ENCODE assay signal across 13 cellular contexts in the genomic region with DNA sequence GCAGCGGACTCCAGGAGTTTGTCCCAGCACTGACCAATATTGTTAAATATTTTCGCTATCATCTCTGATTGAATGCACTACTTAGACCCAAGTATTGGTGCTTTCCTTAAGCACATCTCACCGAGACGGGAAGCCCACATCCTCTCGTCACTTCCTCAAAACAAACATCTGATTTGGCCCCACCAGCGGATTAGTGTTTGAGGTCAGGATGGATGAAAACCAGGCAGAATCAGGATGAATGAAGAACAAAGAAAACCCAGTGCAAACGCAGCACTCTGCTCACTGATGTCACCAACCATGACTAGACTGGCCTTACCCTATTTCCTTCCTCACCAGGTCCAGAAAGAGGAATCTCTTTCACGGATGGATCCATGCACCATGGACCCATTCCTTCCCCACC. TPM values are rescaled to one million over a fixed set of nuclear protein-coding genes. Genes with fewer than 3 reads are reported as not detected.
DNase-seq lines count a peak whose midpoint lies in the region; ATAC-seq, FAIRE-seq and TF ChIP-seq lines count a peak whose summit lies in the region.
"Had no signal": no experiment of that assay in that cellular context is flagged by ENCODE, and none has a peak within 500 bp of the region (broad histone marks: within the 10 kb centered on the region; RNA-seq: fewer than 3 reads in every experiment).

No MANE protein-coding gene starts in this region.

- CTCF ChIA-PET in HepG2 (lab: Yijun Ruan, JAX; ENCODE audit: low intra/inter-chr PET ratio, low total read pairs) (no interaction called here), T-cell (lab: Charles Lee) (interaction anchor here in 1 of 2 donors (0.6 kb wide), 1 partner anchor 127 kb away, joined by 3 read pairs; no protein-coding TSS in a partner anchor)

- peak overlapping the region; percentile 42 to 69 for H3K27ac Mint-ChIP-seq in T-cell
- H3K27ac Mint-ChIP-seq in activated naive CD8-positive, alpha-beta T cell treated with anti-CD3 and anti-CD28 coated beads, Interleukin-2, amount 10 ng/mL, durations not matched to agents 7 days and 5 days = peak overlapping the region; percentile 74

- H3K9me3 ChIP-seq in liver (ENCODE audit: control insufficient read depth in 4 of 4, low read length in 3 of 4) (no peaks in the 10 kb centered on the region), HepG2 (ENCODE audit: low read length) (no peaks in the 10 kb centered on the region), GM23248 (ENCODE audit: low read depth) (no peaks in the 10 kb centered on the region)
- H3K9me3 ChIP-seq: thoracic aorta had no signal

- H3K9ac ChIP-seq in liver (ENCODE audit: low read depth in 1 of 2, low read length in 2 of 2) (no peak overlapping the region), HepG2 (ENCODE audit: insufficient read depth, low read depth, low read length) (no peak overlapping the region), GM23248 (no peak overlapping the region)

- no TSS peak for BruUV-seq in HepG2 (replicated peaks; lab: Mats Ljungman, UMichigan)

- 66% methylated on average over 8 of the region's 8 CpGs for WGBS in liver
- 79% methylated on average over 8 of the region's 8 CpGs for WGBS in HepG2 (ENCODE audit: low lambda C conversion rate)
- WGBS in GM23248 (ENCODE audit: low coverage in 1 of 2, low lambda C conversion rate in 2 of 2, missing lambda C conversion rate in 2 of 2), 2 experiments = 98% methylated on average over 8 of the region's 8 CpGs

- H3K36me3 Mint-ChIP-seq in T-cell = peaks cover 38% of the 10 kb centered on the region
- H3K36me3 Mint-ChIP-seq in activated naive CD8-positive, alpha-beta T cell treated with anti-CD3 and anti-CD28 coated beads, Interleukin-2, amount 10 ng/mL, durations not matched to agents 7 days and 5 days = peaks cover 46% of the 10 kb centered on the region

- H3K4me3 Mint-ChIP-seq in T-cell = peak overlapping the region; percentile 5 to 68 (median 34)
- H3K4me3 Mint-ChIP-seq in activated naive CD8-positive, alpha-beta T cell treated with anti-CD3 and anti-CD28 coated beads, Interleukin-2, amount 10 ng/mL, durations not matched to agents 7 days and 5 days = peak overlapping the region; percentile 56

- POLR2A ChIA-PET in HepG2 (lab: Yijun Ruan, JAX) = no interaction called here
- POLR2A ChIA-PET in T-cell (lab: Charles Lee) = no interaction called here
- POLR2A ChIA-PET in activated naive CD8-positive, alpha-beta T cell treated with anti-CD3 and anti-CD28 coated beads, Interleukin-2, amount 10 ng/mL, durations not matched to agents 7 days and 5 days (lab: Charles Lee) = interaction anchor here (0.7 kb wide), 1 partner anchor 257 kb away, joined by 3 read pairs; no protein-coding TSS in a partner anchor

- no peaks in the 10 kb centered on the region for H3K9me2 ChIP-seq in GM23248 (ENCODE audit: insufficient read depth)

- in situ Hi-C loops in HepG2 (cut with HindIII; ENCODE audit: extremely low pct_ligation_motif_present, low pct_unique_long_range_greater_than_20kb) = no loop called here
- in situ Hi-C loops in GM23248 (cut with MboI) = no loop called here

- no peak overlapping the region for H3K4me2 ChIP-seq in HepG2 (ENCODE audit: low read depth, low read length)
- H3K4me2 ChIP-seq in GM23248 (ENCODE audit: unreplicated experiment) = no peak overlapping the region

- H3K79me2 ChIP-seq in HepG2 (ENCODE audit: insufficient read depth, low read length) = no peaks in the 10 kb centered on the region
- H3K79me2 ChIP-seq in GM23248 (ENCODE audit: insufficient read depth) = peaks cover 90% of the 10 kb centered on the region

- H3K27ac ChIP-seq in liver (ENCODE audit: low read depth in 1 of 2, low read length in 2 of 2) (peak overlapping the region in 1 of 2 donors; percentile 26), HepG2 (ENCODE audit: extremely low read length, insufficient read depth, low read length) (no peak overlapping the region), GM23248 (no peak overlapping the region)
- H3K27ac ChIP-seq: thoracic aorta had no signal

- H3K4me3 ChIP-seq in liver (ENCODE audit: low read depth in 1 of 3, low read length in 3 of 3) (no peak overlapping the region), HepG2 (replicated peaks in 1 of 3; ENCODE audit: insufficient read depth in 1 of 3, low read depth in 2 of 3, low read length in 3 of 3) (no peak overlapping the region), GM23248 (no peak overlapping the region)
- H3K4me3 ChIP-seq: thoracic aorta had no signal

- no peak for FAIRE-seq in HepG2 (lab: Jason Lieb, UNC)

- TF ChIP-seq CTCF in liver (IDR thresholded peaks at IDR 0.05; ENCODE audit: low read depth, low read length, missing input control) (no peak), HepG2 (CRISPR knock-in tag; IDR thresholded peaks at IDR 0.05) (no peak)

- no peak overlapping the region for H2AFZ ChIP-seq in HepG2 (ENCODE audit: low read length)
- no peak overlapping the region for H2AFZ ChIP-seq in GM23248

- no peaks in the 10 kb centered on the region for H4K20me1 ChIP-seq in HepG2 (ENCODE audit: insufficient read depth, low read length)
- peaks cover 5% of the 10 kb centered on the region; the same call in 1 of the 2 replicates for H4K20me1 ChIP-seq in GM23248 (ENCODE audit: insufficient read depth)

- H3K9me3 Mint-ChIP-seq in T-cell = peaks cover 0 to 5% (median 0%) of the 10 kb centered on the region in 3 donors
- H3K9me3 Mint-ChIP-seq in activated naive CD8-positive, alpha-beta T cell treated with anti-CD3 and anti-CD28 coated beads, Interleukin-2, amount 10 ng/mL, durations not matched to agents 7 days and 5 days = no peaks in the 10 kb centered on the region

- no peak for DNase-seq in HepG2 (ENCODE audit: low spot score)
- DNase-seq in T-cell = peak in 28 of 34 experiments; percentile 11 to 54 (median 33)
- DNase-seq in activated naive CD8-positive, alpha-beta T cell treated with anti-CD3 and anti-CD28 coated beads, Interleukin-2, amount 10 ng/mL, durations not matched to agents 7 days and 5 days = no peak
- peak; percentile 57 for DNase-seq in pulmonary artery endothelial cell (ENCODE audit: low read depth, low spot score)
- no peak for DNase-seq in GM23248
- no peak for DNase-seq in DMS153 (lab: John Stamatoyannopoulos, UW)
- DNase-seq: caudate nucleus, left colon, NCI-H510A had no signal

- peaks cover 2 to 11% (median 5%) of the 10 kb centered on the region in 4 donors for H3K4me1 ChIP-seq in liver (ENCODE audit: control insufficient read depth in 4 of 4, insufficient read depth in 4 of 4, low read length in 3 of 4)
- peaks cover 10% of the 10 kb centered on the region for H3K4me1 ChIP-seq in HepG2 (ENCODE audit: insufficient read depth, low read length)
- peaks cover 5% of the 10 kb centered on the region; the same call in 1 of the 2 replicates for H3K4me1 ChIP-seq in GM23248 (ENCODE audit: insufficient read depth)

- H3K27me3 ChIP-seq in liver (ENCODE audit: control insufficient read depth in 4 of 4, insufficient read depth in 4 of 4, low read length in 3 of 4) = peaks cover 0 to 9% (median 0%) of the 10 kb centered on the region in 4 donors
- no peaks in the 10 kb centered on the region; a peak in 1 of 5 replicates for H3K27me3 ChIP-seq in HepG2 (ENCODE audit: control insufficient read depth in 1 of 2, insufficient read depth in 2 of 2, low read length in 2 of 2)
- no peaks in the 10 kb centered on the region for H3K27me3 ChIP-seq in GM23248 (replicated peaks; ENCODE audit: insufficient read depth)

- H3K27me3 Mint-ChIP-seq in T-cell = no peaks in the 10 kb centered on the region
- no peaks in the 10 kb centered on the region for H3K27me3 Mint-ChIP-seq in activated naive CD8-positive, alpha-beta T cell treated with anti-CD3 and anti-CD28 coated beads, Interleukin-2, amount 10 ng/mL, durations not matched to agents 7 days and 5 days

- no peak for TF ChIP-seq POLR2A in HepG2 (IDR thresholded peaks at IDR 0.05; ENCODE audit: insufficient read depth in 1 of 2, low read depth in 2 of 2, low read length in 2 of 2)

- no peak for TF ChIP-seq RAD21 in liver (IDR thresholded peaks at IDR 0.05)
- no peak for TF ChIP-seq RAD21 in HepG2 (CRISPR knock-in tag; IDR thresholded peaks at IDR 0.05)

- H3K36me3 ChIP-seq in liver (ENCODE audit: control insufficient read depth in 4 of 4, insufficient read depth in 3 of 4, low read depth in 1 of 4, low read length in 3 of 4) (peaks cover 0 to 3% (median 1%) of the 10 kb centered on the region in 4 donors), HepG2 (replicated peaks in 1 of 2; ENCODE audit: control insufficient read depth in 1 of 2, insufficient read depth in 2 of 2, low read length in 2 of 2) (no peaks in the 10 kb centered on the region), GM23248 (ENCODE audit: low read depth) (peaks cover 60% of the 10 kb centered on the region)

- no peak for TF ChIP-seq EP300 in HepG2 (IDR thresholded peaks at IDR 0.05; ENCODE audit: low read depth in 2 of 2, low read length in 2 of 2)
- TF ChIP-seq EP300 in HepG2 (CRISPR knock-in tag; IDR thresholded peaks at IDR 0.05; ENCODE audit: borderline replicate concordance) = no peak

- ATAC-seq in HepG2 = no peak
- ATAC-seq in T-cell (replicated peaks in 1 of 4) = peak in 1 of 4 experiments; percentile 11
- peak; percentile 2 for ATAC-seq in activated naive CD8-positive, alpha-beta T cell treated with anti-CD3 and anti-CD28 coated beads, Interleukin-2, amount 10 ng/mL, durations not matched to agents 7 days and 5 days (ENCODE audit: low read depth)
- no peak for ATAC-seq in HG03025 (IDR thresholded peaks at IDR 0.05; ENCODE audit: low FRiP score, unreplicated experiment)
- ATAC-seq: left colon had no signal

- peaks cover 16% of the 10 kb centered on the region for H3F3A ChIP-seq in GM23248 (ENCODE audit: insufficient read depth)

- intact Hi-C loops in HepG2 (cut with micrococcal nuclease; ENCODE audit: unreplicated experiment) = loop anchor here (10.0 kb wide), 1 partner anchor 101 kb away; no protein-coding TSS in a partner anchor

- H3K4me1 Mint-ChIP-seq in T-cell = peaks cover 31 to 43% (median 39%) of the 10 kb centered on the region in 3 donors
- H3K4me1 Mint-ChIP-seq in activated naive CD8-positive, alpha-beta T cell treated with anti-CD3 and anti-CD28 coated beads, Interleukin-2, amount 10 ng/mL, durations not matched to agents 7 days and 5 days = peaks cover 31% of the 10 kb centered on the region

RNA-seq across cellular contexts. Expression of a gene that starts 6.0 kb away (rescaled TPM):
- total RNA-seq in liver (1 to 10 TPM; 2.8 to 3.7 TPM), HepG2 (2016; rRNA removed; fragmentation: Illumina TruSeq; extraction: Trizol) (2.2 and 2.5 TPM in 2 replicates), T-cell (1 to 10 TPM; 3.0 to 7.7 (median 4.2) TPM), pulmonary artery endothelial cell (55.2 and 72.8 TPM in 2 replicates)
- polyA plus RNA-seq in liver (1 to 10 TPM; 1.1 to 1.9 TPM), HepG2 (2011; rRNA removed) (2.9 and 3.9 TPM in 2 replicates), GM23248 (2016; fragmentation: Nextera tagmentation; extraction: Ambion mirVana) (125 and 139 TPM in 2 replicates)
- total RNA-seq in HepG2 (2016; cell fraction: cytosol; rRNA removed; fragmentation: Illumina TruSeq; extraction: Trizol; ENCODE audit: low read depth) = 1.1 and 2.5 TPM in 2 replicates
- total RNA-seq in HepG2 (2016; cell fraction: insoluble cytoplasmic fraction; rRNA removed; fragmentation: Illumina TruSeq; extraction: Trizol) = 1.8 and 2.2 TPM in 2 replicates
- 1.2 and 2.1 TPM in 2 replicates for total RNA-seq in HepG2 (2016; cell fraction: membrane; rRNA removed; fragmentation: Illumina TruSeq; extraction: Trizol)
- total RNA-seq in HepG2 (2016; cell fraction: nucleus; rRNA removed; fragmentation: Illumina TruSeq; extraction: Trizol) = 1.4 and 3.2 TPM in 2 replicates
- polyA plus RNA-seq in HepG2 (2011; cell fraction: cytosol; rRNA removed) = 2.1 and 2.9 TPM in 2 replicates
- polyA plus RNA-seq in HepG2 (2011; cell fraction: nucleus; rRNA removed) = 8.0 and 8.8 TPM in 2 replicates
- polyA plus RNA-seq in HepG2 (2012) = 2.0 and 2.1 TPM in 2 replicates
- polyA plus RNA-seq in HepG2 (2016; cell fraction: cytosol; fragmentation: Illumina TruSeq; extraction: Trizol; ENCODE audit: low read depth) = 0.71 and 1.1 TPM in 2 replicates
- polyA plus RNA-seq in HepG2 (2016; cell fraction: insoluble cytoplasmic fraction; fragmentation: Illumina TruSeq; extraction: Trizol; ENCODE audit: low read depth) = 2.7 and 2.8 TPM in 2 replicates
- 1.1 and 1.3 TPM in 2 replicates for polyA plus RNA-seq in HepG2 (2016; cell fraction: membrane; fragmentation: Illumina TruSeq; extraction: Trizol; ENCODE audit: low read depth)
- 6.9 and 8.6 TPM in 2 replicates for polyA plus RNA-seq in HepG2 (2016; cell fraction: nucleus; fragmentation: Illumina TruSeq; extraction: Trizol; ENCODE audit: insufficient read depth, low read depth)
- 2.8 and 50.5 TPM in 2 replicates for polyA minus RNA-seq in HepG2 (2011; rRNA and poly(A)+ RNA removed; ENCODE audit: low replicate concordance)
- polyA minus RNA-seq in HepG2 (2011; cell fraction: cytosol; rRNA and poly(A)+ RNA removed) = 1.3 and 2.9 TPM in 2 replicates
- polyA minus RNA-seq in HepG2 (2011; cell fraction: nucleus; rRNA and poly(A)+ RNA removed) = 1.4 and 1.7 TPM in 2 replicates
- 10 to 100 TPM; 12.2 to 12.7 TPM for total RNA-seq in activated naive CD8-positive, alpha-beta T cell treated with anti-CD3 and anti-CD28 coated beads, Interleukin-2, amount 10 ng/mL, durations not matched to agents 7 days and 5 days
- 100 and 118 TPM in 2 replicates for total RNA-seq in GM23248 (2014; rRNA removed; shearing (Covaris generic))

RNA-seq across cellular contexts. Expression of a gene that starts 24.4 kb away (rescaled TPM):
- total RNA-seq in liver = 1 to 10 TPM; 2.8 to 3.7 TPM
- polyA plus RNA-seq in liver = 1 to 10 TPM in 1 of 2 donors, under 1 TPM in 1; 0.47 to 4.9 TPM
- total RNA-seq in HepG2 (2016; rRNA removed; fragmentation: Illumina TruSeq; extraction: Trizol) = 6.4 and 16.0 TPM in 2 replicates
- total RNA-seq in HepG2 (2016; cell fraction: cytosol; rRNA removed; fragmentation: Illumina TruSeq; extraction: Trizol; ENCODE audit: low read depth) = 1.9 and 2.0 TPM in 2 replicates
- 6.2 and 15.7 TPM in 2 replicates for total RNA-seq in HepG2 (2016; cell fraction: insoluble cytoplasmic fraction; rRNA removed; fragmentation: Illumina TruSeq; extraction: Trizol)
- 6.3 and 6.6 TPM in 2 replicates for total RNA-seq in HepG2 (2016; cell fraction: membrane; rRNA removed; fragmentation: Illumina TruSeq; extraction: Trizol)
- total RNA-seq in HepG2 (2016; cell fraction: nucleus; rRNA removed; fragmentation: Illumina TruSeq; extraction: Trizol) = 13.7 and 16.1 TPM in 2 replicates
- polyA plus RNA-seq in HepG2 (2011; rRNA removed) = 8.5 and 15.4 TPM in 2 replicates
- polyA plus RNA-seq in HepG2 (2011; cell fraction: cytosol; rRNA removed) = 10.7 and 11.5 TPM in 2 replicates
- 8.7 and 11.0 TPM in 2 replicates for polyA plus RNA-seq in HepG2 (2011; cell fraction: nucleus; rRNA removed)
- 14.2 and 19.2 TPM in 2 replicates for polyA plus RNA-seq in HepG2 (2012)
- polyA plus RNA-seq in HepG2 (2016; cell fraction: cytosol; fragmentation: Illumina TruSeq; extraction: Trizol; ENCODE audit: low read depth) = 3.1 and 3.4 TPM in 2 replicates
- 7.9 and 9.3 TPM in 2 replicates for polyA plus RNA-seq in HepG2 (2016; cell fraction: insoluble cytoplasmic fraction; fragmentation: Illumina TruSeq; extraction: Trizol; ENCODE audit: low read depth)
- polyA plus RNA-seq in HepG2 (2016; cell fraction: membrane; fragmentation: Illumina TruSeq; extraction: Trizol; ENCODE audit: low read depth) = 6.8 and 7.0 TPM in 2 replicates
- 32.5 and 32.9 TPM in 2 replicates for polyA plus RNA-seq in HepG2 (2016; cell fraction: nucleus; fragmentation: Illumina TruSeq; extraction: Trizol; ENCODE audit: insufficient read depth, low read depth)
- polyA minus RNA-seq in HepG2 (2011; rRNA and poly(A)+ RNA removed; ENCODE audit: low replicate concordance) = 1.1 and 12.4 TPM in 2 replicates
- polyA minus RNA-seq in HepG2 (2011; cell fraction: cytosol; rRNA and poly(A)+ RNA removed) = 5.0 and 7.8 TPM in 2 replicates
- polyA minus RNA-seq in HepG2 (2011; cell fraction: nucleus; rRNA and poly(A)+ RNA removed) = 4.0 and 5.5 TPM in 2 replicates
- under 1 TPM; 0.16 to 0.61 (median 0.45) TPM for total RNA-seq in T-cell
- total RNA-seq in activated naive CD8-positive, alpha-beta T cell treated with anti-CD3 and anti-CD28 coated beads, Interleukin-2, amount 10 ng/mL, durations not matched to agents 7 days and 5 days = under 1 TPM; 0.36 to 0.43 TPM
- 4.3 and 5.6 TPM in 2 replicates for total RNA-seq in pulmonary artery endothelial cell
- total RNA-seq in GM23248 (2014; rRNA removed; shearing (Covaris generic)) = 1.0 and 1.7 TPM in 2 replicates
- polyA plus RNA-seq in GM23248 (2016; fragmentation: Nextera tagmentation; extraction: Ambion mirVana) = 0.14 and 0.27 TPM in 2 replicates

RNA-seq across cellular contexts. Expression of a gene that starts 44.6 kb away (rescaled TPM):
- total RNA-seq in liver = 10 to 100 TPM in 1 of 2 donors, 1 to 10 TPM in 1; 9.7 to 22.1 TPM
- polyA plus RNA-seq in liver = 10 to 100 TPM in 1 of 2 donors, 1 to 10 TPM in 1; 6.5 to 19.1 TPM
- total RNA-seq in HepG2 (2016; rRNA removed; fragmentation: Illumina TruSeq; extraction: Trizol) = 24.0 and 26.9 TPM in 2 replicates
- 19.4 and 25.5 TPM in 2 replicates for total RNA-seq in HepG2 (2016; cell fraction: cytosol; rRNA removed; fragmentation: Illumina TruSeq; extraction: Trizol; ENCODE audit: low read depth)
- 20.7 and 27.4 TPM in 2 replicates for total RNA-seq in HepG2 (2016; cell fraction: insoluble cytoplasmic fraction; rRNA removed; fragmentation: Illumina TruSeq; extraction: Trizol)
- 23.9 and 34.3 TPM in 2 replicates for total RNA-seq in HepG2 (2016; cell fraction: membrane; rRNA removed; fragmentation: Illumina TruSeq; extraction: Trizol)
- 6.5 and 9.5 TPM in 2 replicates for total RNA-seq in HepG2 (2016; cell fraction: nucleus; rRNA removed; fragmentation: Illumina TruSeq; extraction: Trizol)
- polyA plus RNA-seq in HepG2 (2011; rRNA removed) = 10.4 and 11.5 TPM in 2 replicates
- polyA plus RNA-seq in HepG2 (2011; cell fraction: cytosol; rRNA removed) = 8.0 and 12.3 TPM in 2 replicates
- 6.0 and 6.2 TPM in 2 replicates for polyA plus RNA-seq in HepG2 (2011; cell fraction: nucleus; rRNA removed)
- 11.5 and 12.7 TPM in 2 replicates for polyA plus RNA-seq in HepG2 (2012)
- 19.6 and 22.2 TPM in 2 replicates for polyA plus RNA-seq in HepG2 (2016; cell fraction: cytosol; fragmentation: Illumina TruSeq; extraction: Trizol; ENCODE audit: low read depth)
- polyA plus RNA-seq in HepG2 (2016; cell fraction: insoluble cytoplasmic fraction; fragmentation: Illumina TruSeq; extraction: Trizol; ENCODE audit: low read depth) = 27.6 and 28.2 TPM in 2 replicates
- polyA plus RNA-seq in HepG2 (2016; cell fraction: membrane; fragmentation: Illumina TruSeq; extraction: Trizol; ENCODE audit: low read depth) = 25.6 and 28.5 TPM in 2 replicates
- polyA plus RNA-seq in HepG2 (2016; cell fraction: nucleus; fragmentation: Illumina TruSeq; extraction: Trizol; ENCODE audit: insufficient read depth, low read depth) = 19.8 and 22.6 TPM in 2 replicates
- 3.2 and 7.4 TPM in 2 replicates for polyA minus RNA-seq in HepG2 (2011; rRNA and poly(A)+ RNA removed; ENCODE audit: low replicate concordance)
- polyA minus RNA-seq in HepG2 (2011; cell fraction: cytosol; rRNA and poly(A)+ RNA removed) = 4.6 and 4.9 TPM in 2 replicates
- 2.1 and 4.6 TPM in 2 replicates for polyA minus RNA-seq in HepG2 (2011; cell fraction: nucleus; rRNA and poly(A)+ RNA removed)
- total RNA-seq in T-cell = 10 to 100 TPM; 28.9 to 35.2 (median 34.5) TPM
- 10 to 100 TPM; 23.3 to 23.7 TPM for total RNA-seq in activated naive CD8-positive, alpha-beta T cell treated with anti-CD3 and anti-CD28 coated beads, Interleukin-2, amount 10 ng/mL, durations not matched to agents 7 days and 5 days
- 36.0 and 48.7 TPM in 2 replicates for total RNA-seq in pulmonary artery endothelial cell
- 24.0 and 36.0 TPM in 2 replicates for total RNA-seq in GM23248 (2014; rRNA removed; shearing (Covaris generic))
- 25.6 and 29.7 TPM in 2 replicates for polyA plus RNA-seq in GM23248 (2016; fragmentation: Nextera tagmentation; extraction: Ambion mirVana)

RNA-seq across cellular contexts. Expression of a gene that starts 51.9 kb away (rescaled TPM):
- not detected for total RNA-seq in liver
- polyA plus RNA-seq in liver = not detected
- not detected in 2 replicates for total RNA-seq in HepG2 (2016; rRNA removed; fragmentation: Illumina TruSeq; extraction: Trizol)
- not detected in 2 replicates for total RNA-seq in HepG2 (2016; cell fraction: cytosol; rRNA removed; fragmentation: Illumina TruSeq; extraction: Trizol; ENCODE audit: low read depth)
- not detected in 2 replicates for total RNA-seq in HepG2 (2016; cell fraction: insoluble cytoplasmic fraction; rRNA removed; fragmentation: Illumina TruSeq; extraction: Trizol)
- total RNA-seq in HepG2 (2016; cell fraction: membrane; rRNA removed; fragmentation: Illumina TruSeq; extraction: Trizol) = not detected in 2 replicates
- total RNA-seq in HepG2 (2016; cell fraction: nucleus; rRNA removed; fragmentation: Illumina TruSeq; extraction: Trizol) = not detected in 2 replicates
- not detected in 2 replicates for polyA plus RNA-seq in HepG2 (2011; rRNA removed)
- not detected in 2 replicates for polyA plus RNA-seq in HepG2 (2011; cell fraction: cytosol; rRNA removed)
- polyA plus RNA-seq in HepG2 (2011; cell fraction: nucleus; rRNA removed) = not detected in 2 replicates
- not detected in 2 replicates for polyA plus RNA-seq in HepG2 (2012)
- not detected in 2 replicates for polyA plus RNA-seq in HepG2 (2016; cell fraction: cytosol; fragmentation: Illumina TruSeq; extraction: Trizol; ENCODE audit: low read depth)
- not detected in 2 replicates for polyA plus RNA-seq in HepG2 (2016; cell fraction: insoluble cytoplasmic fraction; fragmentation: Illumina TruSeq; extraction: Trizol; ENCODE audit: low read depth)
- polyA plus RNA-seq in HepG2 (2016; cell fraction: membrane; fragmentation: Illumina TruSeq; extraction: Trizol; ENCODE audit: low read depth) = not detected in 2 replicates
- not detected in 2 replicates for polyA plus RNA-seq in HepG2 (2016; cell fraction: nucleus; fragmentation: Illumina TruSeq; extraction: Trizol; ENCODE audit: insufficient read depth, low read depth)
- polyA minus RNA-seq in HepG2 (2011; rRNA and poly(A)+ RNA removed; ENCODE audit: low replicate concordance) = not detected in 2 replicates
- polyA minus RNA-seq in HepG2 (2011; cell fraction: cytosol; rRNA and poly(A)+ RNA removed) = not detected in 2 replicates
- polyA minus RNA-seq in HepG2 (2011; cell fraction: nucleus; rRNA and poly(A)+ RNA removed) = not detected in 2 replicates
- total RNA-seq in T-cell = not detected
- total RNA-seq in activated naive CD8-positive, alpha-beta T cell treated with anti-CD3 and anti-CD28 coated beads, Interleukin-2, amount 10 ng/mL, durations not matched to agents 7 days and 5 days = not detected
- not detected in 2 replicates for total RNA-seq in pulmonary artery endothelial cell
- total RNA-seq in GM23248 (2014; rRNA removed; shearing (Covaris generic)) = not detected in 2 replicates
- polyA plus RNA-seq in GM23248 (2016; fragmentation: Nextera tagmentation; extraction: Ambion mirVana) = not detected in 2 replicates
- total RNA-seq: fibroblast of villous mesenchyme, left colon, thoracic aorta had no signal

RNA-seq across cellular contexts. Expression of a gene that starts 52.1 kb away (rescaled TPM):
- total RNA-seq in liver = under 1 TPM; 0.08 to 0.09 TPM
- polyA plus RNA-seq in liver = under 1 TPM; 0.07 to 0.09 TPM
- total RNA-seq in HepG2 (2016; rRNA removed; fragmentation: Illumina TruSeq; extraction: Trizol) = 0.11 TPM in 1 of 2 replicates, not detected in the other
- not detected in 2 replicates for total RNA-seq in HepG2 (2016; cell fraction: cytosol; rRNA removed; fragmentation: Illumina TruSeq; extraction: Trizol; ENCODE audit: low read depth)
- not detected in 2 replicates for total RNA-seq in HepG2 (2016; cell fraction: insoluble cytoplasmic fraction; rRNA removed; fragmentation: Illumina TruSeq; extraction: Trizol)
- 0.06 TPM in 1 of 2 replicates, not detected in the other for total RNA-seq in HepG2 (2016; cell fraction: membrane; rRNA removed; fragmentation: Illumina TruSeq; extraction: Trizol)
- total RNA-seq in HepG2 (2016; cell fraction: nucleus; rRNA removed; fragmentation: Illumina TruSeq; extraction: Trizol) = 0.31 TPM in 1 of 2 replicates, not detected in the other
- 0.16 TPM in 2 replicates for polyA plus RNA-seq in HepG2 (2011; rRNA removed)
- polyA plus RNA-seq in HepG2 (2011; cell fraction: cytosol; rRNA removed) = 0.03 and 0.08 TPM in 2 replicates
- polyA plus RNA-seq in HepG2 (2011; cell fraction: nucleus; rRNA removed) = 0.61 and 0.79 TPM in 2 replicates
- polyA plus RNA-seq in HepG2 (2012) = 0.15 and 0.21 TPM in 2 replicates
- not detected in 2 replicates for polyA plus RNA-seq in HepG2 (2016; cell fraction: cytosol; fragmentation: Illumina TruSeq; extraction: Trizol; ENCODE audit: low read depth)
- polyA plus RNA-seq in HepG2 (2016; cell fraction: insoluble cytoplasmic fraction; fragmentation: Illumina TruSeq; extraction: Trizol; ENCODE audit: low read depth) = 0.10 and 0.12 TPM in 2 replicates
- 0.10 TPM in 2 replicates for polyA plus RNA-seq in HepG2 (2016; cell fraction: membrane; fragmentation: Illumina TruSeq; extraction: Trizol; ENCODE audit: low read depth)
- polyA plus RNA-seq in HepG2 (2016; cell fraction: nucleus; fragmentation: Illumina TruSeq; extraction: Trizol; ENCODE audit: insufficient read depth, low read depth) = 0.51 and 1.2 TPM in 2 replicates
- 0.18 and 0.23 TPM in 2 replicates for polyA minus RNA-seq in HepG2 (2011; rRNA and poly(A)+ RNA removed; ENCODE audit: low replicate concordance)
- not detected in 2 replicates for polyA minus RNA-seq in HepG2 (2011; cell fraction: cytosol; rRNA and poly(A)+ RNA removed)
- polyA minus RNA-seq in HepG2 (2011; cell fraction: nucleus; rRNA and poly(A)+ RNA removed) = 0.39 and 0.50 TPM in 2 replicates
- 1 to 10 TPM in 4 of 5 donors, under 1 TPM in 1; 0.55 to 1.6 (median 1.2) TPM for total RNA-seq in T-cell
- under 1 TPM; 0.68 to 0.72 TPM for total RNA-seq in activated naive CD8-positive, alpha-beta T cell treated with anti-CD3 and anti-CD28 coated beads, Interleukin-2, amount 10 ng/mL, durations not matched to agents 7 days and 5 days
- total RNA-seq in pulmonary artery endothelial cell = 0.04 TPM in 1 of 2 replicates, not detected in the other
- total RNA-seq in GM23248 (2014; rRNA removed; shearing (Covaris generic)) = not detected in 2 replicates
- polyA plus RNA-seq in GM23248 (2016; fragmentation: Nextera tagmentation; extraction: Ambion mirVana) = not detected in 2 replicates

Comparison
In these comparisons a context has a peak if more than half of its experiments do, and no peak if none do; other contexts are left out.
1. DNase-seq: peak in T-cell (28 of 34) and pulmonary artery endothelial cell (single experiment); none in HepG2 (single experiment), activated naive CD8-positive, alpha-beta T cell treated with anti-CD3 and anti-CD28 coated beads, Interleukin-2, amount 10 ng/mL, durations not matched to agents 7 days and 5 days (single experiment), GM23248 (single experiment) and DMS153 (single experiment).